20 cellular contexts compared by ENCODE assay signal in the genomic region with DNA sequence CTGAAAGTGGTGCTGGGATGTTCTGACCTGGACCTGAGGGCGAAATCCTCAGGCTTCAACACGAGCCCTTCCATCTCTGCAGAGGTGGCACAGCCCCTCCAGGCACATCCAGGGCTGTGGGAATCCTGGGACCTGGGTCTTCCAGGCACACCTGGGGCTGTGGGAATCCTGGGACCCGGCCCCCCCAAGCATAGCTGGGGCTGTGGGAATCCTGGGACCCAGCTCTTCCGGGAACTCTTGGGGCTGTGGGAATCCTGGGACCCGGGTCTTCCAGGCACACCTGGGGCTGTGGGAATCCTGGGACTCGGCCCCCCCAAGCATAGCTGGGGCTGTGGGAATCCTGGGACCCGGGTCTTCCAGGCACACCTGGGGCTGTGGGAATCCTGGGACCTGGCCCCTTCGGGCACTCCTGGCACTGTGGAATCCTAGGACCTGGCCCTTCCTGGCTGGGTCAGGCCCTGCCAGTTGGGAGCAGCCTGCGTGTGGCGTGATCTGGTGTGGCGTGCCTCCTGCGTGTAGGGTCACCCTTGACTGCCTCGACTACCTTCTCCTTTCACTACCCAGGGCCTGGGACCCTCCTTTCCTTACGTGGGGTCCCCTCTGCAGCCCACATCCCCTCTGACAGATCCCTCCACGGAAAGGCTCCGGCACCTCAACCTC.
"Had no signal": no experiment of that assay in that cellular context is flagged by ENCODE, and none has a peak within 500 bp of the region (broad histone marks: within the 10 kb centered on the region; RNA-seq: fewer than 3 reads in every experiment).

No MANE protein-coding gene starts in this region.

- H3K27ac Mint-ChIP-seq: activated naive CD8-positive, alpha-beta T cell treated with anti-CD3 and anti-CD28 coated beads, Interleukin-2, amount 10 ng/mL, durations not matched to agents 7 days and 5 days; stimulated activated naive CD8-positive, alpha-beta T cell treated with anti-CD3 and anti-CD28 coated beads, Interleukin-15, amount 100 ng/mL, for 72 hours had no signal

- H3K9me3 ChIP-seq: esophagus squamous epithelium, heart right ventricle, prostate gland, right atrium auricular region, thoracic aorta, upper lobe of left lung had no signal

- H3K36me3 Mint-ChIP-seq: activated naive CD8-positive, alpha-beta T cell treated with anti-CD3 and anti-CD28 coated beads, Interleukin-2, amount 10 ng/mL, durations not matched to agents 7 days and 5 days; immature natural killer cell had no signal

- H3K4me3 ChIP-seq: esophagus squamous epithelium, heart right ventricle, prostate gland, right atrium auricular region, skin epidermis, thoracic aorta, upper lobe of left lung had no signal

- H3K36me3 ChIP-seq: brain microvascular endothelial cell, esophagus squamous epithelium, heart right ventricle, prostate gland, right atrium auricular region, thoracic aorta, upper lobe of left lung had no signal

- DNase-seq: activated CD4-positive, alpha-beta T cell treated with anti-CD3 and anti-CD28 coated beads, Interleukin-2, amount 50 U/mL, for 1 hour; activated naive CD4-positive, alpha-beta T cell; activated naive CD8-positive, alpha-beta T cell treated with anti-CD3 and anti-CD28 coated beads, Interleukin-2, amount 10 ng/mL, durations not matched to agents 7 days and 5 days; brain microvascular endothelial cell; effector CD8-positive, alpha-beta T cell; esophagus squamous epithelium; heart right ventricle; immature natural killer cell; stimulated activated CD4-positive, alpha-beta T cell treated with anti-CD3 and anti-CD28 coated beads, Interleukin-15, amount 100 ng/mL, for 24 hours; stimulated activated CD4-positive, alpha-beta T cell treated with anti-CD3 and anti-CD28 coated beads, Interleukin-2, amount 100 ng/mL, for 48 hours; stimulated activated naive CD8-positive, alpha-beta T cell treated with anti-CD3 and anti-CD28 coated beads, Interleukin-15, amount 100 ng/mL, for 72 hours; T-helper 1 cell; T-helper 9 cell had no signal

- H3K27ac ChIP-seq: brain microvascular endothelial cell, esophagus squamous epithelium, heart right ventricle, prostate gland, right atrium auricular region, skin epidermis, thoracic aorta, upper lobe of left lung had no signal

- H3K4me1 Mint-ChIP-seq: activated naive CD8-positive, alpha-beta T cell treated with anti-CD3 and anti-CD28 coated beads, Interleukin-2, amount 10 ng/mL, durations not matched to agents 7 days and 5 days; stimulated activated naive CD8-positive, alpha-beta T cell treated with anti-CD3 and anti-CD28 coated beads, Interleukin-15, amount 100 ng/mL, for 72 hours had no signal

- ATAC-seq: activated CD4-positive, CD25-positive, alpha-beta regulatory T cell treated with anti-CD3 and anti-CD28 coated beads, Interleukin-2, amount 50 U/mL, for 24 hours; SK-N-SH treated with all-trans-retinoic acid at 6 μM for 48 hours; stimulated activated naive CD8-positive, alpha-beta T cell treated with anti-CD3 and anti-CD28 coated beads, Interleukin-15, amount 100 ng/mL, for 72 hours had no signal

- H3K9me3 Mint-ChIP-seq: activated naive CD8-positive, alpha-beta T cell treated with anti-CD3 and anti-CD28 coated beads, Interleukin-2, amount 10 ng/mL, durations not matched to agents 7 days and 5 days; immature natural killer cell; stimulated activated naive CD8-positive, alpha-beta T cell treated with anti-CD3 and anti-CD28 coated beads, Interleukin-15, amount 100 ng/mL, for 72 hours had no signal

- H3K4me1 ChIP-seq: esophagus squamous epithelium, heart right ventricle, prostate gland, right atrium auricular region, upper lobe of left lung had no signal

- H3K27me3 ChIP-seq: brain microvascular endothelial cell, esophagus squamous epithelium, right atrium auricular region, upper lobe of left lung had no signal

- H3K4me3 Mint-ChIP-seq: activated naive CD8-positive, alpha-beta T cell treated with anti-CD3 and anti-CD28 coated beads, Interleukin-2, amount 10 ng/mL, durations not matched to agents 7 days and 5 days; immature natural killer cell; stimulated activated naive CD8-positive, alpha-beta T cell treated with anti-CD3 and anti-CD28 coated beads, Interleukin-15, amount 100 ng/mL, for 72 hours had no signal
